8 cellular contexts compared by ENCODE assay signal in the genomic region with DNA sequence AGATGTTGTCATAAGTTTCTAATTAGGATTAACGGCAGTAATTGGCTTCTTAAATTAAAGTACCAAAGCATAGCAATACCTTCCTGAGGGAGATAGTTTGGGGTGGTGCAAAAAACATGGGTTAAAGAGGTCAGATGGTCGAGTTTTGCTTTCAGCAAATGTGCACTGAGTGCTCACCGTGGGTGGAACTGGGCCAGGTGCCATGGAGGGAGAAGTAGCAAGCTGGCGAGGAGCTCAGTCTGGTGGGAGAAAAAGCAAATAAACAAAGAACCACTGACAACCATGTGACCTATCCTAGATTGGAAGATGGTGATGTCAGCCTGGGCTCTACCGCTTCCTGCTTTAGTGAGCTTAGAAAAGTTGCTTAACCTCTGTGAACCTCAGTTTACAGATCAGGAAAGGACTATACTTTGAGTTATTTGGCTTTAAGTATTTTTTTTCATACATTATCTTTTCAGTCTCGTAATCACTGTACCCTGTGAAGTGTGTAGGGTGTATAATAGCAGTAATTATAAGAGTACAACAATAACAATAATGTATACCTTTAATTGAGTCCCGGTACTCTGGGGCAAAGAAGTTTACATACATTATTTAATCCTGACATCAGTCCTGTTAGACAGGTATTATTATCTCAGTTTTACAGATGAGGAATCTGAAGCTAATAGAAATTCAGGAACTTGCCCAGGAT.
DNase-seq lines count a peak whose midpoint lies in the region; ATAC-seq and TF ChIP-seq lines count a peak whose summit lies in the region.

No MANE protein-coding gene starts in this region.

- H3K9me3 Mint-ChIP-seq in T-cell (no peaks in the 10 kb centered on the region), memory B cell (no peaks in the 10 kb centered on the region)

- peak; percentile 31 for DNase-seq in SIG-M5 treated with dmso at 0.1 percent for 504 hours (lab: John Stamatoyannopoulos, UW; ENCODE audit: unreplicated experiment)
- no peak for DNase-seq in SIG-M5 (lab: John Stamatoyannopoulos, UW)
- peak; percentile 83 for DNase-seq in HCEC 1CT
- peak; percentile 67 for DNase-seq in MV-4-11 (lab: John Stamatoyannopoulos, UW)
- peak; percentile 11 to 69 (median 52) for DNase-seq in T-cell
- peak; percentile 89 for DNase-seq in dermis blood vessel endothelial cell
- peak in 1 of 2 donors; percentile 34 for DNase-seq in memory B cell (ENCODE audit: low spot score in 2 of 2)
- DNase-seq in upper lobe of left lung: peak in 1 of 2 donors; percentile 79

- H3K27ac ChIP-seq in upper lobe of left lung: peak overlapping the region in 3 of 4 donors; percentile 9 to 48 (median 38)

- no peaks in the 10 kb centered on the region for H3K36me3 ChIP-seq in upper lobe of left lung

- POLR2A ChIA-PET in T-cell (lab: Charles Lee): interaction anchor here (0.5 to 1.3 kb wide), 16 partner anchors 10 to 195 kb away, joined by 3 to 8 read pairs (median 3); a partner anchor contains a TSS

- H3K27ac Mint-ChIP-seq in T-cell (peak overlapping the region; percentile 92 to 95), memory B cell (peak overlapping the region; percentile 79)

- ATAC-seq in T-cell (replicated peaks in 1 of 4): peak; percentile 76 to 96 (median 81)
- ATAC-seq in memory B cell (ENCODE audit: low read depth): peak; percentile 79
- ATAC-seq in upper lobe of left lung (ENCODE audit: low FRiP score in 2 of 2): peak in 1 of 2 donors; percentile 75

- H3K27me3 Mint-ChIP-seq in T-cell (no peaks in the 10 kb centered on the region), memory B cell (no peaks in the 10 kb centered on the region)

- H3K4me3 ChIP-seq in upper lobe of left lung: no peak overlapping the region

- H3K4me1 ChIP-seq in upper lobe of left lung: peaks cover 11 to 21% (median 15%) of the 10 kb centered on the region in 4 donors

- no peaks in the 10 kb centered on the region for H3K36me3 Mint-ChIP-seq in T-cell
- H3K36me3 Mint-ChIP-seq in memory B cell: no peaks in the 10 kb centered on the region

- H3K27me3 ChIP-seq in upper lobe of left lung: no peaks in the 10 kb centered on the region

- CTCF ChIA-PET in T-cell (lab: Charles Lee): interaction anchor here (0.6 to 3.2 kb wide), 18 partner anchors 16 to 492 kb away, joined by 3 to 20 read pairs (median 4); a partner anchor contains a TSS

- no peak for TF ChIP-seq CTCF in upper lobe of left lung (IDR thresholded peaks at IDR 0.05)

- H3K9me3 ChIP-seq in upper lobe of left lung: no peaks in the 10 kb centered on the region

- 19 to 26% methylated on average over 7 of the region's 7 CpGs for WGBS in upper lobe of left lung, 2 donors

- H3K4me3 Mint-ChIP-seq in T-cell (peak overlapping the region; percentile 54 to 59 (median 58)), memory B cell (peak overlapping the region; percentile 70)

- peaks cover 40 to 46% (median 42%) of the 10 kb centered on the region in 3 donors for H3K4me1 Mint-ChIP-seq in T-cell
- H3K4me1 Mint-ChIP-seq in memory B cell: peaks cover 28% of the 10 kb centered on the region

- TF ChIP-seq EP300 in upper lobe of left lung (IDR thresholded peaks at IDR 0.05): no peak

- TF ChIP-seq POLR2A in upper lobe of left lung (IDR thresholded peaks at IDR 0.05): no peak
